In genomic region chr1:51351907-51352306, GRCh38 we compare ENCODE assay signal across 19 cellular contexts. TPM values are rescaled to one million over a fixed set of nuclear protein-coding genes. Genes with fewer than 3 reads are reported as not detected.
DNase-seq lines count a peak whose midpoint lies in the region; ATAC-seq and TF ChIP-seq lines count a peak whose summit lies in the region.
"Had no signal": no experiment of that assay in that cellular context is flagged by ENCODE, and none has a peak within 500 bp of the region (broad histone marks: within the 10 kb centered on the region; RNA-seq: fewer than 3 reads in every experiment).

No MANE protein-coding gene starts in this region.

- TF ChIP-seq CTCF in H9 (conservative IDR thresholded peaks at IDR 0.05) (no peak), HFFc6 (IDR thresholded peaks at IDR 0.05) (no peak), body of pancreas (IDR thresholded peaks at IDR 0.05) (no peak), testis (IDR thresholded peaks at IDR 0.05) (no peak)

- H3K36me3 ChIP-seq in body of pancreas (replicated peaks in 1 of 2; ENCODE audit: insufficient read depth in 1 of 2, low read depth in 2 of 2) (peaks cover 0 to 4% of the 10 kb centered on the region in 2 donors), testis (ENCODE audit: low read depth, missing control alignments) (no peaks in the 10 kb centered on the region)
- H3K36me3 ChIP-seq: BE2C had no signal

- H3K27me3 ChIP-seq in H9 (ENCODE audit: insufficient read depth, low read length) (no peaks in the 10 kb centered on the region), body of pancreas (no peaks in the 10 kb centered on the region), testis (no peaks in the 10 kb centered on the region)
- H3K27me3 ChIP-seq: BE2C had no signal

- no peaks in the 10 kb centered on the region; the same call in 1 of the 2 replicates for H3K79me2 ChIP-seq in H9 (ENCODE audit: insufficient read depth, low read length)

- H3K27ac Mint-ChIP-seq in H9 (peak overlapping the region in 2 of 3 experiments; percentile 0 to 26; a peak in 3 of 7 replicates), HFFc6 (0 out of 2 replicates have a peak overlapping the region, but pooled peaks have one; percentile 0)

- no peak overlapping the region for H3K4ac ChIP-seq in H9 (ENCODE audit: low read depth, low read length)

- ATAC-seq in body of pancreas (peak; percentile 24), GM21381 (IDR thresholded peaks at IDR 0.05; ENCODE audit: unreplicated experiment) (no peak)

- H4K20me1 ChIP-seq in H9 (ENCODE audit: control insufficient read depth, insufficient read depth, insufficient read length) = no peaks in the 10 kb centered on the region

- no peak overlapping the region for H2BK20ac ChIP-seq in H9 (ENCODE audit: low read depth, low read length, poor library complexity, severe bottlenecking)

- H3K18ac ChIP-seq in H9 (ENCODE audit: insufficient read length, low read depth, low read length) = no peak overlapping the region

- H2AK5ac ChIP-seq in H9 (ENCODE audit: insufficient read length, low read length) = no peak overlapping the region

- no peaks in the 10 kb centered on the region; a peak in 1 of 4 replicates for H3K4me1 Mint-ChIP-seq in H9
- no peaks in the 10 kb centered on the region for H3K4me1 Mint-ChIP-seq in HFFc6 (ENCODE audit: low read depth)

- no peak overlapping the region for H3T11ph ChIP-seq in H9 (ENCODE audit: low read length)

- intact Hi-C loops in body of pancreas (cut with DNase I) (no loop called here), testis (cut with DNase I; ENCODE audit: low total_unique reads) (no loop called here)

- no peak overlapping the region for H2BK120ac ChIP-seq in H9 (ENCODE audit: low read depth, low read length, poor library complexity, severe bottlenecking)

- H3K4me3 ChIP-seq in body of pancreas (no peak overlapping the region), testis (no peak overlapping the region)

- no peak overlapping the region for H3K4me2 ChIP-seq in H9 (ENCODE audit: insufficient read depth, insufficient read length, low read length)

- no peak overlapping the region for H4K91ac ChIP-seq in H9 (ENCODE audit: insufficient read length, low read depth, low read length)

- no peak for DNase-seq in H9
- DNase-seq in HFFc6 = no peak
- no peak for DNase-seq in body of pancreas
- peak; percentile 61 for DNase-seq in testis
- DNase-seq in T-helper 2 cell = no peak
- no peak for DNase-seq in SKM-1 treated with dmso at 0.1 percent for 144 hours (lab: John Stamatoyannopoulos, UW; ENCODE audit: unreplicated experiment)
- DNase-seq: ACHN; BE2C; C1 segment of cervical spinal cord; CD4-positive, CD25-positive, alpha-beta regulatory T cell; CD8-positive, alpha-beta memory T cell; COR-L47; GOT3; H7; IMR-90; KBM-7 had no signal

- H4K5ac ChIP-seq in H9 (ENCODE audit: insufficient read length, low read depth, low read length) = no peak overlapping the region

- H3K27ac ChIP-seq in H9 (ENCODE audit: insufficient read length, low read depth, low read length) (no peak overlapping the region), body of pancreas (no peak overlapping the region), testis (peak overlapping the region in 1 of 2 donors; percentile 8)
- H3K27ac ChIP-seq: HL-60 had no signal

- H2BK12ac ChIP-seq in H9 (ENCODE audit: insufficient read length, low read depth, low read length) = no peak overlapping the region

- H3K36me3 Mint-ChIP-seq in H9 (ENCODE audit: insufficient read depth in 1 of 3, low read depth in 3 of 3) (peaks cover 3 to 13% (median 11%) of the 10 kb centered on the region in 3 experiments; a peak in 6 of 7 replicates), HFFc6 (ENCODE audit: low read depth) (no peaks in the 10 kb centered on the region)

- H3K56ac ChIP-seq in H9 (ENCODE audit: insufficient read length, low read depth, low read length) = no peak overlapping the region

- H4K8ac ChIP-seq in H9 (replicated peaks; ENCODE audit: insufficient read length, low read depth, low read length) = no peak overlapping the region

- H3K4me3 Mint-ChIP-seq in H9 = no peak overlapping the region
- no peak overlapping the region for H3K4me3 Mint-ChIP-seq in HFFc6
- H3K4me3 Mint-ChIP-seq: CD4-positive, CD25-positive, alpha-beta regulatory T cell; CD8-positive, alpha-beta memory T cell had no signal

- no peak overlapping the region for H2AFZ ChIP-seq in H9 (ENCODE audit: low read length)

- TF ChIP-seq POLR2A in body of pancreas (IDR thresholded peaks at IDR 0.05) (no peak), testis (IDR thresholded peaks at IDR 0.05) (no peak)

- no peaks in the 10 kb centered on the region for H3K23me2 ChIP-seq in H9 (ENCODE audit: insufficient read length, low read depth, low read length, poor library complexity, severe bottlenecking)

- no peak overlapping the region for H3K9ac ChIP-seq in H9 (ENCODE audit: extremely low read depth, insufficient read length, low read length)

- H3K9me3 ChIP-seq in H9 (ENCODE audit: control insufficient read depth, low read depth, low read length) (no peaks in the 10 kb centered on the region), body of pancreas (no peaks in the 10 kb centered on the region), testis (no peaks in the 10 kb centered on the region)
- H3K9me3 ChIP-seq: BE2C had no signal

- H3K9me3 Mint-ChIP-seq in H9 (no peaks in the 10 kb centered on the region), HFFc6 (no peaks in the 10 kb centered on the region)
- H3K9me3 Mint-ChIP-seq: CD4-positive, CD25-positive, alpha-beta regulatory T cell; CD8-positive, alpha-beta memory T cell had no signal

- H2BK15ac ChIP-seq in H9 (ENCODE audit: low read depth, low read length) = no peak overlapping the region

- no CpG with 5 or more reads among the region's 1 CpG for WGBS in H9 (ENCODE audit: extremely low coverage, insufficient read length, low lambda C conversion rate)
- WGBS in body of pancreas, 2 donors = 43 to 88% methylated on average over 1 of the region's 1 CpG
- 37 to 53% methylated on average over 1 of the region's 1 CpG for WGBS in testis, 2 donors

- no peak overlapping the region for H3K14ac ChIP-seq in H9 (ENCODE audit: insufficient read depth, low read length)

- H2BK5ac ChIP-seq in H9 (ENCODE audit: insufficient read length, low read length) = no peak overlapping the region

- H3K23ac ChIP-seq in H9 (ENCODE audit: insufficient read length, low read depth, low read length) = no peak overlapping the region

- H3K27me3 Mint-ChIP-seq in H9 (ENCODE audit: low read depth) (no peaks in the 10 kb centered on the region), HFFc6 (ENCODE audit: insufficient read depth) (no peaks in the 10 kb centered on the region; the same call in 1 of the 2 replicates)
- H3K27me3 Mint-ChIP-seq: CD8-positive, alpha-beta memory T cell had no signal

- H3K4me1 ChIP-seq in H9 (ENCODE audit: insufficient read depth, low read length) (no peaks in the 10 kb centered on the region; the same call in 1 of the 2 replicates), body of pancreas (peaks cover 6% of the 10 kb centered on the region), testis (peaks cover 6% of the 10 kb centered on the region)
- H3K4me1 ChIP-seq: BE2C had no signal

- H3K79me1 ChIP-seq in H9 (ENCODE audit: insufficient read depth, low read depth, low read length, poor library complexity, severe bottlenecking) = no peaks in the 10 kb centered on the region

RNA-seq across cellular contexts. Expression of gene TTC39A, which starts 21.5 kb away (rescaled TPM):
- total RNA-seq in H9 (2021) (7.7 and 9.1 TPM in 2 replicates), body of pancreas (10 to 100 TPM in 1 of 2 donors, 1 to 10 TPM in 1; 7.9 to 21.3 TPM), testis (100 to 1,000 TPM in 1 of 2 donors, 10 to 100 TPM in 1; 64.7 to 121 TPM)
- under 1 TPM in 4 of 6 experiments, not detected in 2; 0.10 to 0.52 (median 0.17) TPM for total RNA-seq in HFFc6 (2021; fragmentation: NEBNext Ultra II Directional; extraction: Animal tissue kit (Norgen Biotek cat#: 25700))
- polyA plus RNA-seq in testis (ENCODE audit: insufficient read depth, low read depth, low replicate concordance) = 120 TPM
- total RNA-seq: CD4-positive, CD25-positive, alpha-beta regulatory T cell; HT1080 had no signal
- polyA plus RNA-seq: CD8-positive, alpha-beta memory T cell had no signal
